14 cellular contexts compared by ENCODE assay signal in genomic region chr3:113222412-113223086, GRCh38. TPM values are rescaled to one million over a fixed set of nuclear protein-coding genes. Genes with fewer than 3 reads are reported as not detected.
DNase-seq lines count a peak whose midpoint lies in the region; ATAC-seq and TF ChIP-seq lines count a peak whose summit lies in the region.
"Had no signal": no experiment of that assay in that cellular context is flagged by ENCODE, and none has a peak within 500 bp of the region (broad histone marks: within the 10 kb centered on the region; RNA-seq: fewer than 3 reads in every experiment).

No MANE protein-coding gene starts in this region.

- TF ChIP-seq EP300 in esophagus muscularis mucosa (IDR thresholded peaks at IDR 0.05), result no peak

- no peaks in the 10 kb centered on the region for H3K9me3 Mint-ChIP-seq in activated CD8-positive, alpha-beta T cell treated with anti-CD3 and anti-CD28 coated beads, Interleukin-2, amount 10 ng/mL, durations not matched to agents 7 days and 5 days (ENCODE audit: insufficient read depth)
- H3K9me3 Mint-ChIP-seq in activated CD8-positive, alpha-beta T cell treated with anti-CD3 and anti-CD28 coated beads for 36 hours, result no peaks in the 10 kb centered on the region
- no peaks in the 10 kb centered on the region for H3K9me3 Mint-ChIP-seq in endothelial cell (ENCODE audit: unreplicated experiment)

- H3K27me3 ChIP-seq in esophagus muscularis mucosa (no peaks in the 10 kb centered on the region), thyroid gland (no peaks in the 10 kb centered on the region)
- H3K27me3 ChIP-seq: SJSA1, tibial artery had no signal

- no peak overlapping the region for H3K27ac Mint-ChIP-seq in activated CD8-positive, alpha-beta T cell treated with anti-CD3 and anti-CD28 coated beads, Interleukin-2, amount 10 ng/mL, durations not matched to agents 7 days and 5 days
- no peak overlapping the region for H3K27ac Mint-ChIP-seq in activated CD8-positive, alpha-beta T cell treated with anti-CD3 and anti-CD28 coated beads for 36 hours
- H3K27ac Mint-ChIP-seq in endothelial cell (ENCODE audit: unreplicated experiment), result no peak overlapping the region

- ATAC-seq in activated CD8-positive, alpha-beta T cell treated with anti-CD3 and anti-CD28 coated beads, Interleukin-2, amount 10 ng/mL, durations not matched to agents 7 days and 5 days, result peak; percentile 23
- no peak for ATAC-seq in activated CD8-positive, alpha-beta T cell treated with anti-CD3 and anti-CD28 coated beads for 36 hours
- ATAC-seq in GM18868 (IDR thresholded peaks at IDR 0.05; ENCODE audit: unreplicated experiment), result no peak

- peaks cover 31% of the 10 kb centered on the region for H3K4me1 Mint-ChIP-seq in activated CD8-positive, alpha-beta T cell treated with anti-CD3 and anti-CD28 coated beads, Interleukin-2, amount 10 ng/mL, durations not matched to agents 7 days and 5 days (ENCODE audit: low read depth)
- H3K4me1 Mint-ChIP-seq in activated CD8-positive, alpha-beta T cell treated with anti-CD3 and anti-CD28 coated beads for 36 hours (ENCODE audit: low read depth), result peaks cover 16% of the 10 kb centered on the region
- peaks cover 45% of the 10 kb centered on the region for H3K4me1 Mint-ChIP-seq in endothelial cell (ENCODE audit: unreplicated experiment)

- peak; percentile 23 for DNase-seq in activated CD8-positive, alpha-beta T cell treated with anti-CD3 and anti-CD28 coated beads, Interleukin-2, amount 10 ng/mL, durations not matched to agents 7 days and 5 days
- DNase-seq in activated CD8-positive, alpha-beta T cell treated with anti-CD3 and anti-CD28 coated beads for 36 hours, result no peak
- DNase-seq in NCI-H2107 (lab: John Stamatoyannopoulos, UW) (peak; percentile 86), esophagus muscularis mucosa (ENCODE audit: extremely low spot score) (peak; percentile 82), thyroid gland (peak; percentile 43 to 57), endothelial cell (ENCODE audit: low spot score) (no peak), HuH-7.5 (ENCODE audit: low spot score) (no peak)
- DNase-seq: activated gamma-delta T cell treated with Interleukin-2 at 50 U/mL for 16 hours, Calu3, tibial artery, WERI-Rb-1 had no signal

- POLR2A ChIA-PET in activated CD8-positive, alpha-beta T cell treated with anti-CD3 and anti-CD28 coated beads, Interleukin-2, amount 10 ng/mL, durations not matched to agents 7 days and 5 days (lab: Charles Lee), result no interaction called here
- POLR2A ChIA-PET in activated CD8-positive, alpha-beta T cell treated with anti-CD3 and anti-CD28 coated beads for 36 hours (lab: Charles Lee), result interaction anchor here (0.7 kb wide), 1 partner anchor 13 kb away, joined by 3 read pairs; no protein-coding TSS in a partner anchor

- TF ChIP-seq CTCF in activated CD8-positive, alpha-beta T cell treated with anti-CD3 and anti-CD28 coated beads for 36 hours (IDR thresholded peaks at IDR 0.05), result no peak
- TF ChIP-seq CTCF in esophagus muscularis mucosa (IDR thresholded peaks at IDR 0.05) (no peak), thyroid gland (IDR thresholded peaks at IDR 0.05) (no peak), endothelial cell (IDR thresholded peaks at IDR 0.05; ENCODE audit: unreplicated experiment) (no peak)

- intact Hi-C loops in activated CD8-positive, alpha-beta T cell treated with anti-CD3 and anti-CD28 coated beads for 36 hours (cut with micrococcal nuclease), result no loop called here
- intact Hi-C loops in esophagus muscularis mucosa (cut with DNase I) (no loop called here), thyroid gland (cut with DNase I) (no loop called here)

- no peak overlapping the region for H3K4me3 Mint-ChIP-seq in activated CD8-positive, alpha-beta T cell treated with anti-CD3 and anti-CD28 coated beads, Interleukin-2, amount 10 ng/mL, durations not matched to agents 7 days and 5 days
- no peak overlapping the region for H3K4me3 Mint-ChIP-seq in activated CD8-positive, alpha-beta T cell treated with anti-CD3 and anti-CD28 coated beads for 36 hours
- no peak overlapping the region for H3K4me3 Mint-ChIP-seq in endothelial cell (ENCODE audit: unreplicated experiment)

- peaks cover 10 to 99% (median 82%) of the 10 kb centered on the region in 4 donors for H3K4me1 ChIP-seq in esophagus muscularis mucosa
- peaks cover 18 to 39% of the 10 kb centered on the region in 2 donors for H3K4me1 ChIP-seq in thyroid gland
- H3K4me1 ChIP-seq: prostate gland, SJSA1 had no signal

- H3K4me3 ChIP-seq in esophagus muscularis mucosa (no peak overlapping the region), thyroid gland (replicated peaks in 1 of 3) (no peak overlapping the region)
- H3K4me3 ChIP-seq: prostate gland, SJSA1, tibial artery had no signal

- H3K36me3 ChIP-seq in esophagus muscularis mucosa, result peaks cover 0 to 55% (median 11%) of the 10 kb centered on the region in 4 donors
- H3K36me3 ChIP-seq in thyroid gland, result peaks cover 0 to 10% of the 10 kb centered on the region in 2 donors
- H3K36me3 ChIP-seq: prostate gland, SJSA1, WERI-Rb-1 had no signal

- CTCF ChIA-PET in activated CD8-positive, alpha-beta T cell treated with anti-CD3 and anti-CD28 coated beads, Interleukin-2, amount 10 ng/mL, durations not matched to agents 7 days and 5 days (lab: Charles Lee), result no interaction called here
- CTCF ChIA-PET in activated CD8-positive, alpha-beta T cell treated with anti-CD3 and anti-CD28 coated beads for 36 hours (lab: Charles Lee), result interaction anchor here (1.5 kb wide), 1 partner anchor 9 kb away, joined by 3 read pairs; no protein-coding TSS in a partner anchor

- H3K27ac ChIP-seq in esophagus muscularis mucosa (replicated peaks in 1 of 4), result peak overlapping the region; percentile 14 to 70 (median 58)
- peak overlapping the region in 2 of 3 donors; percentile 31 to 32 for H3K27ac ChIP-seq in thyroid gland
- H3K27ac ChIP-seq: SJSA1, tibial artery, WERI-Rb-1 had no signal

- no peaks in the 10 kb centered on the region for H3K9me3 ChIP-seq in esophagus muscularis mucosa
- H3K9me3 ChIP-seq in thyroid gland, result no peaks in the 10 kb centered on the region
- H3K9me3 ChIP-seq: prostate gland, SJSA1, tibial artery had no signal

- 35% methylated on average over 11 of the region's 11 CpGs for WGBS in esophagus muscularis mucosa
- WGBS in thyroid gland, 2 donors, result 54 to 69% methylated on average over 11 of the region's 11 CpGs

- no peaks in the 10 kb centered on the region for H3K36me3 Mint-ChIP-seq in activated CD8-positive, alpha-beta T cell treated with anti-CD3 and anti-CD28 coated beads, Interleukin-2, amount 10 ng/mL, durations not matched to agents 7 days and 5 days (ENCODE audit: low read depth)
- H3K36me3 Mint-ChIP-seq in activated CD8-positive, alpha-beta T cell treated with anti-CD3 and anti-CD28 coated beads for 36 hours (ENCODE audit: low read depth), result no peaks in the 10 kb centered on the region
- H3K36me3 Mint-ChIP-seq in endothelial cell (ENCODE audit: low read depth, unreplicated experiment), result no peaks in the 10 kb centered on the region

- H3K27me3 Mint-ChIP-seq in activated CD8-positive, alpha-beta T cell treated with anti-CD3 and anti-CD28 coated beads, Interleukin-2, amount 10 ng/mL, durations not matched to agents 7 days and 5 days (ENCODE audit: low read depth), result peaks cover 51% of the 10 kb centered on the region
- H3K27me3 Mint-ChIP-seq in activated CD8-positive, alpha-beta T cell treated with anti-CD3 and anti-CD28 coated beads for 36 hours, result peaks cover 18% of the 10 kb centered on the region
- peaks cover 5% of the 10 kb centered on the region for H3K27me3 Mint-ChIP-seq in endothelial cell (ENCODE audit: unreplicated experiment)

- TF ChIP-seq POLR2A in esophagus muscularis mucosa (IDR thresholded peaks at IDR 0.05; ENCODE audit: low read depth) (no peak), thyroid gland (IDR thresholded peaks at IDR 0.05) (no peak)

RNA-seq across cellular contexts. Expression of gene BOC, which starts 11.2 kb away (rescaled TPM):
- not detected for total RNA-seq in activated CD8-positive, alpha-beta T cell treated with anti-CD3 and anti-CD28 coated beads, Interleukin-2, amount 10 ng/mL, durations not matched to agents 7 days and 5 days
- total RNA-seq in activated CD8-positive, alpha-beta T cell treated with anti-CD3 and anti-CD28 coated beads for 36 hours, result under 1 TPM; 0.20 to 0.49 TPM
- total RNA-seq in esophagus muscularis mucosa, result 100 to 1,000 TPM in 1 of 4 donors, 10 to 100 TPM in 3; 87.2 to 119 (median 90.8) TPM
- 10 to 100 TPM; 40.2 to 68.3 (median 51.2) TPM for total RNA-seq in thyroid gland
- 3.8 TPM for total RNA-seq in endothelial cell (ENCODE audit: unreplicated experiment)

Comparison
In these comparisons a context has a peak if more than half of its experiments do, and no peak if none do; other contexts are left out.
1. DNase-seq: peak in activated CD8-positive, alpha-beta T cell treated with anti-CD3 and anti-CD28 coated beads, Interleukin-2, amount 10 ng/mL, durations not matched to agents 7 days and 5 days (single experiment), NCI-H2107 (single experiment), esophagus muscularis mucosa (single experiment) and thyroid gland (2 of 2); none in activated CD8-positive, alpha-beta T cell treated with anti-CD3 and anti-CD28 coated beads for 36 hours (single experiment), endothelial cell (single experiment) and HuH-7.5 (single experiment).